ENCODE assay signal across 18 cellular contexts in genomic region chr6:116881236-116881635, GRCh38. TPM values are rescaled to one million over a fixed set of nuclear protein-coding genes. Genes with fewer than 3 reads are reported as not detected.
DNase-seq lines count a peak whose midpoint lies in the region; ATAC-seq and TF ChIP-seq lines count a peak whose summit lies in the region.
"Had no signal": no experiment of that assay in that cellular context is flagged by ENCODE, and none has a peak within 500 bp of the region (broad histone marks: within the 10 kb centered on the region; RNA-seq: fewer than 3 reads in every experiment).

No MANE protein-coding gene starts in this region.

- peaks cover 1% of the 10 kb centered on the region for H3K36me3 Mint-ChIP-seq in progenitor cell of endocrine pancreas (ENCODE audit: insufficient read depth)
- H3K36me3 Mint-ChIP-seq: natural killer cell had no signal

- TF ChIP-seq RAD21 in HCT116 (IDR thresholded peaks at IDR 0.05; ENCODE audit: low read depth), result peak; percentile 56

- H3K36me3 ChIP-seq in HCT116 (ENCODE audit: control insufficient read depth in 1 of 2, insufficient read depth in 2 of 2, low read length in 2 of 2) (no peaks in the 10 kb centered on the region), OCI-LY7 (ENCODE audit: insufficient read depth, low read length) (no peaks in the 10 kb centered on the region)

- H4K20me1 ChIP-seq in HCT116 (ENCODE audit: insufficient read depth), result no peaks in the 10 kb centered on the region
- H4K20me1 ChIP-seq in OCI-LY7 (ENCODE audit: insufficient read depth, low read length), result no peaks in the 10 kb centered on the region

- BruUV-seq in HCT116 (replicated peaks; lab: Mats Ljungman, UMichigan) (no TSS peak), OCI-LY7 (replicated peaks; lab: Mats Ljungman, UMichigan) (no TSS peak)

- TF ChIP-seq CTCF in HCT116 (IDR thresholded peaks at IDR 0.05 in 2 of 3, conservative IDR thresholded peaks at IDR 0.05 in 1 of 3; ENCODE audit: borderline replicate concordance in 1 of 3, insufficient read depth in 1 of 3, low read depth in 2 of 3, low read length in 2 of 3) (peak; percentile 19 to 58 (median 58); a peak in 4 of 6 replicates), OCI-LY7 (conservative IDR thresholded peaks at IDR 0.05; ENCODE audit: low read length) (peak; percentile 29; the same call in 1 of the 2 replicates), fibroblast of mammary gland (conservative IDR thresholded peaks at IDR 0.05; ENCODE audit: control insufficient read depth, insufficient read depth, low read depth, low read length) (peak; percentile 30), progenitor cell of endocrine pancreas (IDR thresholded peaks at IDR 0.05; ENCODE audit: unreplicated experiment) (peak; percentile 53)

- H3K9me3 Mint-ChIP-seq in progenitor cell of endocrine pancreas (ENCODE audit: low read depth), result no peaks in the 10 kb centered on the region
- H3K9me3 Mint-ChIP-seq: activated CD4-positive, alpha-beta T cell treated with anti-CD3 and anti-CD28 coated beads, Interleukin-2, amount 10 ng/mL, durations not matched to agents 7 days and 5 days; activated T-helper 1 cell treated with anti-CD3 and anti-CD28 coated beads, Interleukin-12 subunit alpha, Interleukin-12 subunit beta, Interleukin-2, Interleukin-4 antibody, amounts not matched to agents 30 ng/mL and 10 ng/mL and 1 ng/mL, durations not matched to agents 14 hours and 24 hours and 36 hours had no signal

- CTCF ChIA-PET in HCT116 (lab: Charles Lee) (interaction anchor here (0.9 to 1.9 kb wide), 9 partner anchors 8 to 663 kb away, joined by 3 to 27 read pairs (median 5); no protein-coding TSS in a partner anchor), OCI-LY7 (lab: Charles Lee; ENCODE audit: unreplicated experiment) (no interaction called here)

- H3K4me3 Mint-ChIP-seq in progenitor cell of endocrine pancreas (ENCODE audit: low read depth), result no peak overlapping the region
- H3K4me3 Mint-ChIP-seq: activated CD4-positive, alpha-beta T cell treated with anti-CD3 and anti-CD28 coated beads, Interleukin-2, amount 10 ng/mL, durations not matched to agents 7 days and 5 days; activated T-helper 1 cell treated with anti-CD3 and anti-CD28 coated beads, Interleukin-12 subunit alpha, Interleukin-12 subunit beta, Interleukin-2, Interleukin-4 antibody, amounts not matched to agents 30 ng/mL and 10 ng/mL and 1 ng/mL, durations not matched to agents 14 hours and 24 hours and 36 hours; natural killer cell had no signal

- H2AFZ ChIP-seq in HCT116 (ENCODE audit: low read depth, low read length, poor library complexity, severe bottlenecking) (peak overlapping the region; percentile 33), OCI-LY7 (ENCODE audit: low read length) (no peak overlapping the region)

- peak; percentile 7 for DNase-seq in HCT116 (ENCODE audit: low read depth, low spot score)
- no peak for DNase-seq in OCI-LY7 (ENCODE audit: low spot score)
- peak; percentile 7 for DNase-seq in fibroblast of mammary gland (ENCODE audit: low read depth)
- DNase-seq in progenitor cell of endocrine pancreas (ENCODE audit: low spot score, unreplicated experiment), result no peak
- no peak for DNase-seq in NK-92 (lab: John Stamatoyannopoulos, UW; ENCODE audit: unreplicated experiment)
- no peak for DNase-seq in NK-92 treated with Interleukin-12 subunit alpha and Interleukin-12 subunit beta, amount 100 ng/mL, for 24 hours (lab: John Stamatoyannopoulos, UW)
- DNase-seq: activated CD4-positive, alpha-beta T cell treated with anti-CD3 and anti-CD28 coated beads, Interleukin-2, amount 10 ng/mL, durations not matched to agents 7 days and 5 days; anterior cingulate cortex; Caco-2; glutamatergic neuron; left cardiac atrium; natural killer cell; NCI-H2171; substantia nigra had no signal

- H3K27ac ChIP-seq in HCT116 (ENCODE audit: low read depth, low read length), result no peak overlapping the region
- no peak overlapping the region for H3K27ac ChIP-seq in OCI-LY7 (ENCODE audit: low read depth, low read length, poor library complexity, severe bottlenecking)
- H3K27ac ChIP-seq: skin epidermis had no signal

- H3K9ac ChIP-seq in HCT116 (ENCODE audit: low read length), result no peak overlapping the region

- peaks cover 46% of the 10 kb centered on the region for H3K4me1 Mint-ChIP-seq in progenitor cell of endocrine pancreas (ENCODE audit: low read depth)
- H3K4me1 Mint-ChIP-seq: natural killer cell had no signal

- H3K27ac Mint-ChIP-seq in progenitor cell of endocrine pancreas, result no peak overlapping the region
- H3K27ac Mint-ChIP-seq: activated CD4-positive, alpha-beta T cell treated with anti-CD3 and anti-CD28 coated beads, Interleukin-2, amount 10 ng/mL, durations not matched to agents 7 days and 5 days; activated T-helper 1 cell treated with anti-CD3 and anti-CD28 coated beads, Interleukin-12 subunit alpha, Interleukin-12 subunit beta, Interleukin-2, Interleukin-4 antibody, amounts not matched to agents 30 ng/mL and 10 ng/mL and 1 ng/mL, durations not matched to agents 14 hours and 24 hours and 36 hours; natural killer cell had no signal

- RAD21 ChIA-PET in HCT116 (lab: Charles Lee; ENCODE audit: low non-redundant PET in 1 of 2, low total read pairs in 2 of 2, uncharacterized antibody in 2 of 2, unreplicated experiment in 2 of 2), result interaction anchor here in 1 of 2 experiments (0.7 to 1.1 kb wide), 2 partner anchors 61 to 87 kb away, joined by 3 to 7 read pairs; no protein-coding TSS in a partner anchor

- no peaks in the 10 kb centered on the region for H3K27me3 ChIP-seq in HCT116 (ENCODE audit: insufficient read depth, low read length)

- H3K4me2 ChIP-seq in HCT116 (ENCODE audit: low read length), result no peak overlapping the region
- no peak overlapping the region for H3K4me2 ChIP-seq in OCI-LY7 (ENCODE audit: low read length)

- H3K9me3 ChIP-seq in HCT116 (ENCODE audit: control insufficient read depth in 1 of 2, insufficient read depth in 1 of 2, low read depth in 1 of 2, low read length in 2 of 2) (no peaks in the 10 kb centered on the region), OCI-LY7 (ENCODE audit: low read length) (no peaks in the 10 kb centered on the region)
- H3K9me3 ChIP-seq: Caco-2 had no signal

- POLR2A ChIA-PET in HCT116 (lab: Charles Lee), result no interaction called here
- POLR2A ChIA-PET in OCI-LY7 (lab: Charles Lee), result no interaction called here

- H3K4me1 ChIP-seq in HCT116 (ENCODE audit: control insufficient read depth in 1 of 2, insufficient read depth in 2 of 2, low read length in 2 of 2) (no peaks in the 10 kb centered on the region), OCI-LY7 (ENCODE audit: insufficient read depth, low read length, poor library complexity, severe bottlenecking) (no peaks in the 10 kb centered on the region)

- H3K79me2 ChIP-seq in HCT116 (ENCODE audit: insufficient read depth, low read length), result no peaks in the 10 kb centered on the region
- no peaks in the 10 kb centered on the region for H3K79me2 ChIP-seq in OCI-LY7 (ENCODE audit: insufficient read depth, low read depth, low read length)

- H3K4me3 ChIP-seq in HCT116 (replicated peaks in 1 of 2; ENCODE audit: low read depth in 1 of 2, low read length in 2 of 2) (no peak overlapping the region), OCI-LY7 (ENCODE audit: low read depth, low read length, poor library complexity, severe bottlenecking) (no peak overlapping the region), fibroblast of mammary gland (ENCODE audit: control insufficient read depth, low read depth, low read length) (no peak overlapping the region)
- H3K4me3 ChIP-seq: skin epidermis had no signal

- ATAC-seq in HCT116 (peak; percentile 60; the same call in 1 of the 2 replicates), GM21717 (IDR thresholded peaks at IDR 0.05; ENCODE audit: unreplicated experiment) (no peak)
- ATAC-seq: left cardiac atrium, natural killer cell had no signal

- no peak for TF ChIP-seq POLR2A in HCT116 (IDR thresholded peaks at IDR 0.05; ENCODE audit: borderline replicate concordance, extremely low read depth, insufficient read depth, insufficient read length)

- intact Hi-C loops in HCT116 (cut with micrococcal nuclease) (loop anchor here (1.0 to 10.0 kb wide), 3 partner anchors 88 to 434 kb away; no protein-coding TSS in a partner anchor), OCI-LY7 (cut with micrococcal nuclease; ENCODE audit: unreplicated experiment) (no loop called here)

- H3K27me3 Mint-ChIP-seq in progenitor cell of endocrine pancreas, result peaks cover 2% of the 10 kb centered on the region

- no peaks in the 10 kb centered on the region for H3K9me2 ChIP-seq in HCT116 (ENCODE audit: insufficient read depth)
- H3K9me2 ChIP-seq in OCI-LY7 (ENCODE audit: insufficient read depth, low read length), result no peaks in the 10 kb centered on the region

TF ChIP-seq in HCT116, 20 proteins besides CTCF, POLR2A, EP300 and RAD21:
- TF ChIP-seq SIN3A (IDR thresholded peaks at IDR 0.05; ENCODE audit: low read depth) (no peak), ZNF274 (IDR thresholded peaks at IDR 0.05; ENCODE audit: low read depth, low read length) (no peak), ZFX (IDR thresholded peaks at IDR 0.05) (no peak), YY1 (IDR thresholded peaks at IDR 0.05; ENCODE audit: extremely low read depth, insufficient replicate concordance, low read depth, low read length) (no peak), SRF (IDR thresholded peaks at IDR 0.05; ENCODE audit: low read depth) (no peak), ELF1 (IDR thresholded peaks at IDR 0.05; ENCODE audit: borderline replicate concordance, low read depth) (no peak), MAX (IDR thresholded peaks at IDR 0.05) (no peak), JUND (IDR thresholded peaks at IDR 0.05) (no peak), EZH2phosphoT487 (IDR thresholded peaks at IDR 0.05; ENCODE audit: borderline replicate concordance) (no peak), TCF7L2 (IDR thresholded peaks at IDR 0.05; ENCODE audit: borderline replicate concordance, extremely low read depth, insufficient read depth, insufficient read length) (no peak), CBX3 (IDR thresholded peaks at IDR 0.05; ENCODE audit: low read depth) (no peak), FOSL1 (IDR thresholded peaks at IDR 0.05; ENCODE audit: low read depth) (no peak), EZH2 (IDR thresholded peaks at IDR 0.05) (no peak), POLR2AphosphoS5 (IDR thresholded peaks at IDR 0.05; ENCODE audit: low read depth, low read length) (no peak)

RNA-seq across cellular contexts. Expression of gene RFX6, which starts 4.2 kb away (rescaled TPM):
- total RNA-seq in HCT116 (2021; ENCODE audit: unreplicated experiment) (not detected), OCI-LY7 (2022) (not detected in 2 replicates), progenitor cell of endocrine pancreas (28.7 and 34.2 TPM in 2 replicates)
- polyA plus RNA-seq in HCT116 (2012), result not detected in 2 replicates
- not detected in 2 replicates for total RNA-seq in OCI-LY7 (2014; rRNA removed; shearing (Covaris generic))
- total RNA-seq: activated CD4-positive, alpha-beta T cell treated with anti-CD3 and anti-CD28 coated beads, Interleukin-2, amount 10 ng/mL, durations not matched to agents 7 days and 5 days; activated T-helper 1 cell treated with anti-CD3 and anti-CD28 coated beads, Interleukin-12 subunit alpha, Interleukin-12 subunit beta, Interleukin-2, Interleukin-4 antibody, amounts not matched to agents 30 ng/mL and 10 ng/mL and 1 ng/mL, durations not matched to agents 14 hours and 24 hours and 36 hours; left cardiac atrium; natural killer cell; T-helper 1 cell treated with Interleukin-12 subunit alpha and Interleukin-12 subunit beta and Interleukin-4 antibody, amounts not matched to agents 30 ng/mL and 1 ng/mL, for 36 hours had no signal

RNA-seq across cellular contexts. Expression of gene GPRC6A, which starts 52.4 kb away (rescaled TPM):
- total RNA-seq in HCT116 (2021; ENCODE audit: unreplicated experiment) (not detected), OCI-LY7 (2022) (not detected in 2 replicates), progenitor cell of endocrine pancreas (0.11 TPM in 1 of 2 replicates, not detected in the other)
- polyA plus RNA-seq in HCT116 (2012), result not detected in 2 replicates
- not detected in 2 replicates for total RNA-seq in OCI-LY7 (2014; rRNA removed; shearing (Covaris generic))
- total RNA-seq: activated CD4-positive, alpha-beta T cell treated with anti-CD3 and anti-CD28 coated beads, Interleukin-2, amount 10 ng/mL, durations not matched to agents 7 days and 5 days; activated T-helper 1 cell treated with anti-CD3 and anti-CD28 coated beads, Interleukin-12 subunit alpha, Interleukin-12 subunit beta, Interleukin-2, Interleukin-4 antibody, amounts not matched to agents 30 ng/mL and 10 ng/mL and 1 ng/mL, durations not matched to agents 14 hours and 24 hours and 36 hours; left cardiac atrium; natural killer cell; T-helper 1 cell treated with Interleukin-12 subunit alpha and Interleukin-12 subunit beta and Interleukin-4 antibody, amounts not matched to agents 30 ng/mL and 1 ng/mL, for 36 hours had no signal

Comparison
In these comparisons a context has a peak if more than half of its experiments do, and no peak if none do; other contexts are left out.
1. DNase-seq: peak in HCT116 (single experiment) and fibroblast of mammary gland (single experiment); none in OCI-LY7 (single experiment), progenitor cell of endocrine pancreas (single experiment), NK-92 (single experiment) and NK-92 treated with Interleukin-12 subunit alpha and Interleukin-12 subunit beta, amount 100 ng/mL, for 24 hours (single experiment).
2. RNA of gene RFX6, which starts 4.2 kb away (total RNA-seq): 28.7 to 34.2 TPM in progenitor cell of endocrine pancreas; not detected in HCT116 (single experiment) and not detected in OCI-LY7; every median in the first group is over 10 times any median in the second.
3. Peak in every context shown above with its lines, with median percentiles within 50 percentile points of each other: CTCF ChIP-seq.